In the genomic region with DNA sequence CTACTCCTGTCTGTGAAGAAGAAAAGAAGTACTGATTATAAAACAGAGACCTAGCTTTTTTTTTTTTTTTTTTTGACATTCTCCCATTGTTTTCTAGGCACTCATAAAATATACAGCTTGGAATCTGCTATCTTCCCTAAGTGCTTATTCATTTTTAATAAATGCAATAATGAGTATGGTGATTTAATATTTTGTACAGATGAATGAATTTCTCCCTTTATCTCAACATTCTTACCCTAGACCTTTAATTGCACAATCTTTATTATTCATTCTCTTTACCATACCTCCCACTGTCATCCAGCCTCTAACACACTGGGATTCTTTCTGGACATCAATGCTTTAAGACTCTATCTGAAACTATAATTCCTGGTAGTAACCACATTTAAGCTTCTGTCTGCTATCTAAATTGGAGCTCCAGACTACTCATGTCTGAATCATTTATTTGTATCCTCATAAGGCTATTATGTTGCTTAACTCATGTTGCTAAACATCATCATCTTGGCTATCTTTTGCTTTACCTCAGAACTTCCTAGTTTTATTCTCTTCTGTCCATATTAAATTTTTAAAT, we compare ENCODE assay signal across 35 cellular contexts.
DNase-seq lines count a peak whose midpoint lies in the region; ATAC-seq and TF ChIP-seq lines count a peak whose summit lies in the region.
"Had no signal": no experiment of that assay in that cellular context is flagged by ENCODE, and none has a peak within 500 bp of the region (broad histone marks: within the 10 kb centered on the region; RNA-seq: fewer than 3 reads in every experiment).

No MANE protein-coding gene starts in this region.

- H3K4me1 ChIP-seq in smooth muscle cell (ENCODE audit: low read depth): peaks cover 8% of the 10 kb centered on the region
- H3K4me1 ChIP-seq in CD4-positive, alpha-beta memory T cell (ENCODE audit: insufficient read depth, low read length): no peaks in the 10 kb centered on the region
- H3K4me1 ChIP-seq: A549, Caco-2, left ventricle myocardium inferior, right atrium auricular region, uterus had no signal

- intact Hi-C loops in CD4-positive, alpha-beta memory T cell (cut with micrococcal nuclease): no loop called here

- no peaks in the 10 kb centered on the region for H3K36me3 ChIP-seq in smooth muscle cell (ENCODE audit: low read depth)
- H3K36me3 ChIP-seq in CD4-positive, alpha-beta memory T cell (ENCODE audit: insufficient read depth, low read length): no peaks in the 10 kb centered on the region
- H3K36me3 ChIP-seq: brain microvascular endothelial cell, left ventricle myocardium inferior, right atrium auricular region, thoracic aorta, uterus had no signal

- no peaks in the 10 kb centered on the region for H4K20me1 ChIP-seq in smooth muscle cell (ENCODE audit: low read depth)

- peak overlapping the region; percentile 70 for H3K4me2 ChIP-seq in smooth muscle cell
- H3K4me2 ChIP-seq: A549 had no signal

- H3K27ac ChIP-seq in smooth muscle cell (ENCODE audit: low read depth): peak overlapping the region; percentile 90
- H3K27ac ChIP-seq in CD4-positive, alpha-beta memory T cell (ENCODE audit: low read depth, low read length): no peak overlapping the region
- H3K27ac ChIP-seq: A549, brain microvascular endothelial cell, epithelial cell of prostate, left ventricle myocardium inferior, right atrium auricular region, thoracic aorta, uterus had no signal

- no peaks in the 10 kb centered on the region for H3K27me3 ChIP-seq in smooth muscle cell (ENCODE audit: low read depth)
- no peaks in the 10 kb centered on the region for H3K27me3 ChIP-seq in CD4-positive, alpha-beta memory T cell (ENCODE audit: insufficient read depth, low read length)
- H3K27me3 ChIP-seq: brain microvascular endothelial cell, right atrium auricular region, uterus had no signal

- TF ChIP-seq CTCF in choroid plexus epithelial cell (conservative IDR thresholded peaks at IDR 0.05; ENCODE audit: low read depth, low read length) (no peak), smooth muscle cell (IDR thresholded peaks at IDR 0.05; ENCODE audit: borderline replicate concordance, insufficient read depth, poor library complexity, severe bottlenecking) (no peak)

- H3K9ac ChIP-seq in smooth muscle cell (ENCODE audit: low read depth): peak overlapping the region; percentile 31

- H3K4me3 Mint-ChIP-seq in activated T-cell treated with anti-CD3 and anti-CD28 coated beads, Interleukin-2, amount 50 U/mL, for 72 hours: no peak overlapping the region
- H3K4me3 Mint-ChIP-seq in CD4-positive, alpha-beta memory T cell: no peak overlapping the region
- H3K4me3 Mint-ChIP-seq: activated CD4-positive, alpha-beta memory T cell treated with anti-CD3 and anti-CD28 coated beads, Interleukin-2, amount 10 ng/mL, durations not matched to agents 7 days and 5 days; neural crest cell; stimulated activated naive CD8-positive, alpha-beta T cell treated with anti-CD3 and anti-CD28 coated beads, Interleukin-15, amount 100 ng/mL, for 72 hours; T-helper 17 cell had no signal

- H2AFZ ChIP-seq in smooth muscle cell (ENCODE audit: low read depth): no peak overlapping the region

- no peaks in the 10 kb centered on the region for H3K36me3 Mint-ChIP-seq in activated T-cell treated with anti-CD3 and anti-CD28 coated beads, Interleukin-2, amount 50 U/mL, for 72 hours (ENCODE audit: insufficient read depth in 2 of 2)
- H3K36me3 Mint-ChIP-seq in CD4-positive, alpha-beta memory T cell: no peaks in the 10 kb centered on the region

- no peaks in the 10 kb centered on the region for H3K79me2 ChIP-seq in smooth muscle cell (ENCODE audit: low read depth)

- H3K4me3 ChIP-seq in choroid plexus epithelial cell (ENCODE audit: low read depth, low read length): no peak overlapping the region
- H3K4me3 ChIP-seq in smooth muscle cell: no peak overlapping the region
- H3K4me3 ChIP-seq in CD4-positive, alpha-beta memory T cell (ENCODE audit: low read length in 2 of 2): no peak overlapping the region
- H3K4me3 ChIP-seq: A549, left ventricle myocardium inferior, right atrium auricular region, thoracic aorta, uterus had no signal

- DNase-seq in SIG-M5 treated with dmso at 0.1 percent for 504 hours (lab: John Stamatoyannopoulos, UW; ENCODE audit: unreplicated experiment): peak; percentile 25
- no peak for DNase-seq in SIG-M5 (lab: John Stamatoyannopoulos, UW)
- peak; percentile 40 for DNase-seq in MV-4-11 (lab: John Stamatoyannopoulos, UW)
- DNase-seq in choroid plexus epithelial cell (ENCODE audit: low read depth): peak; percentile 65
- no peak for DNase-seq in smooth muscle cell (lab: John Stamatoyannopoulos, UW; ENCODE audit: unreplicated experiment)
- DNase-seq in activated T-cell treated with anti-CD3 and anti-CD28 coated beads, Interleukin-2, amount 50 U/mL, for 72 hours: no peak
- DNase-seq in COR-L47 (lab: John Stamatoyannopoulos, UW): no peak
- no peak for DNase-seq in CD4-positive, alpha-beta memory T cell
- DNase-seq: activated CD4-positive, alpha-beta memory T cell treated with anti-CD3 and anti-CD28 coated beads, Interleukin-2, amount 10 ng/mL, durations not matched to agents 7 days and 5 days; activated CD4-positive, alpha-beta T cell treated with anti-CD3 and anti-CD28 coated beads for 1 hour; activated CD8-positive, alpha-beta memory T cell treated with anti-CD3 and anti-CD28 coated beads, Interleukin-2, amount 50 U/mL, for 4 hours; activated naive CD4-positive, alpha-beta T cell treated with anti-CD3 and anti-CD28 coated beads, Interleukin-2, amount 50 U/mL, for 16 hours; amygdala; brain microvascular endothelial cell; Caco-2; DMS53; effector CD4-positive, alpha-beta T cell; HCEC 1CT; Karpas-422; left ventricle myocardium inferior; mesendoderm; NCI-H1048; NCI-H1694; NCI-H446 treated with DMSO at 0.1 percent for 48 hours; NCI-H82; stimulated activated CD4-positive, alpha-beta T cell treated with anti-CD3 and anti-CD28 coated beads, Interleukin-1b, Interleukin-23, amount 100 ng/mL, for 48 hours; stimulated activated CD8-positive, alpha-beta memory T cell treated with anti-CD3 and anti-CD28 coated beads, Interleukin-4, amount 100 ng/mL, for 48 hours; stimulated activated naive CD8-positive, alpha-beta T cell treated with anti-CD3 and anti-CD28 coated beads, Interleukin-15, amount 100 ng/mL, for 72 hours; T-helper 17 cell; uterus had no signal

- ATAC-seq in activated T-cell treated with anti-CD3 and anti-CD28 coated beads, Interleukin-2, amount 50 U/mL, for 72 hours (replicated peaks in 1 of 2): no peak
- ATAC-seq: A549; stimulated activated naive CD8-positive, alpha-beta T cell treated with anti-CD3 and anti-CD28 coated beads, Interleukin-15, amount 100 ng/mL, for 72 hours; T-helper 17 cell had no signal

- H3K4me1 Mint-ChIP-seq in activated T-cell treated with anti-CD3 and anti-CD28 coated beads, Interleukin-2, amount 50 U/mL, for 72 hours (ENCODE audit: low read depth): no peaks in the 10 kb centered on the region
- H3K4me1 Mint-ChIP-seq in CD4-positive, alpha-beta memory T cell: no peaks in the 10 kb centered on the region
- H3K4me1 Mint-ChIP-seq: activated CD4-positive, alpha-beta memory T cell treated with anti-CD3 and anti-CD28 coated beads, Interleukin-2, amount 10 ng/mL, durations not matched to agents 7 days and 5 days; neural crest cell; stimulated activated naive CD8-positive, alpha-beta T cell treated with anti-CD3 and anti-CD28 coated beads, Interleukin-15, amount 100 ng/mL, for 72 hours; T-helper 17 cell had no signal

- POLR2A ChIA-PET in CD4-positive, alpha-beta memory T cell (lab: Charles Lee; ENCODE audit: partially characterized antibody): no interaction called here

- H3K27me3 Mint-ChIP-seq in activated T-cell treated with anti-CD3 and anti-CD28 coated beads, Interleukin-2, amount 50 U/mL, for 72 hours (ENCODE audit: low read depth): no peaks in the 10 kb centered on the region
- H3K27me3 Mint-ChIP-seq in CD4-positive, alpha-beta memory T cell: no peaks in the 10 kb centered on the region
- H3K27me3 Mint-ChIP-seq: activated CD4-positive, alpha-beta memory T cell treated with anti-CD3 and anti-CD28 coated beads, Interleukin-2, amount 10 ng/mL, durations not matched to agents 7 days and 5 days; stimulated activated naive CD8-positive, alpha-beta T cell treated with anti-CD3 and anti-CD28 coated beads, Interleukin-15, amount 100 ng/mL, for 72 hours; T-helper 17 cell had no signal

- no peaks in the 10 kb centered on the region for H3K9me3 ChIP-seq in smooth muscle cell (replicated peaks; ENCODE audit: low read depth)
- H3K9me3 ChIP-seq in CD4-positive, alpha-beta memory T cell (ENCODE audit: control insufficient read depth in 1 of 2, low read length in 2 of 2): no peaks in the 10 kb centered on the region
- H3K9me3 ChIP-seq: A549, Caco-2, left ventricle myocardium inferior, right atrium auricular region, thoracic aorta, uterus had no signal

- H3K9me3 Mint-ChIP-seq in activated T-cell treated with anti-CD3 and anti-CD28 coated beads, Interleukin-2, amount 50 U/mL, for 72 hours: peaks cover 3 to 8% of the 10 kb centered on the region in 2 donors
- H3K9me3 Mint-ChIP-seq in CD4-positive, alpha-beta memory T cell: peaks cover 0 to 19% (median 12%) of the 10 kb centered on the region in 8 donors

- CTCF ChIA-PET in CD4-positive, alpha-beta memory T cell (lab: Charles Lee; ENCODE audit: partially characterized antibody): no interaction called here

- no peaks in the 10 kb centered on the region for H3F3A ChIP-seq in smooth muscle cell (ENCODE audit: low read depth)

- H3K27ac Mint-ChIP-seq in activated T-cell treated with anti-CD3 and anti-CD28 coated beads, Interleukin-2, amount 50 U/mL, for 72 hours: no peak overlapping the region
- peak overlapping the region in 1 of 7 donors; percentile 43 for H3K27ac Mint-ChIP-seq in CD4-positive, alpha-beta memory T cell
- H3K27ac Mint-ChIP-seq: activated CD4-positive, alpha-beta memory T cell treated with anti-CD3 and anti-CD28 coated beads, Interleukin-2, amount 10 ng/mL, durations not matched to agents 7 days and 5 days; stimulated activated naive CD8-positive, alpha-beta T cell treated with anti-CD3 and anti-CD28 coated beads, Interleukin-15, amount 100 ng/mL, for 72 hours; T-helper 17 cell had no signal

Comparison
In these comparisons a context has a peak if more than half of its experiments do, and no peak if none do; other contexts are left out.
1. DNase-seq: peak in SIG-M5 treated with dmso at 0.1 percent for 504 hours (single experiment), MV-4-11 (single experiment) and choroid plexus epithelial cell (single experiment); none in SIG-M5 (single experiment), smooth muscle cell (single experiment), activated T-cell treated with anti-CD3 and anti-CD28 coated beads, Interleukin-2, amount 50 U/mL, for 72 hours (0 of 2), COR-L47 (single experiment) and CD4-positive, alpha-beta memory T cell (0 of 5).